ENCODE assay signal across 22 cellular contexts in genomic region chr1:214615871-214616270, GRCh38. TPM values are rescaled to one million over a fixed set of nuclear protein-coding genes. Genes with fewer than 3 reads are reported as not detected.
A peak's percentile ranks its signal among the peaks of the same experiment; 100 is the strongest.
DNase-seq lines count a peak whose midpoint lies in the region; ATAC-seq and TF ChIP-seq lines count a peak whose summit lies in the region.
"Had no signal": no experiment of that assay in that cellular context is flagged by ENCODE, and none has a peak within 500 bp of the region (broad histone marks: within the 10 kb centered on the region; RNA-seq: fewer than 3 reads in every experiment).

No MANE protein-coding gene starts in this region.

- H3K27ac Mint-ChIP-seq in CD4-positive, CD25-positive, alpha-beta regulatory T cell: peak overlapping the region in 2 of 3 donors; percentile 67 to 85
- no peak overlapping the region for H3K27ac Mint-ChIP-seq in activated CD8-positive, alpha-beta memory T cell treated with anti-CD3 and anti-CD28 coated beads, Interleukin-2, amount 10 ng/mL, durations not matched to agents 7 days and 5 days
- H3K27ac Mint-ChIP-seq: activated T-helper 1 cell treated with anti-CD3 and anti-CD28 coated beads, Interleukin-12 subunit alpha, Interleukin-12 subunit beta, Interleukin-2, Interleukin-4 antibody, amounts not matched to agents 30 ng/mL and 10 ng/mL and 1 ng/mL, durations not matched to agents 14 hours and 24 hours and 36 hours had no signal

- no peaks in the 10 kb centered on the region for H3K27me3 Mint-ChIP-seq in CD4-positive, CD25-positive, alpha-beta regulatory T cell
- no peaks in the 10 kb centered on the region for H3K27me3 Mint-ChIP-seq in activated CD8-positive, alpha-beta memory T cell treated with anti-CD3 and anti-CD28 coated beads, Interleukin-2, amount 10 ng/mL, durations not matched to agents 7 days and 5 days

- TF ChIP-seq EP300 in tibial nerve (IDR thresholded peaks at IDR 0.05): no peak

- WGBS in GM23248 (ENCODE audit: low coverage in 1 of 2, low lambda C conversion rate in 2 of 2, missing lambda C conversion rate in 2 of 2), 2 experiments: 72 to 74% methylated on average over 3 of the region's 3 CpGs
- WGBS in tibial nerve, 2 donors: 81 to 82% methylated on average over 3 of the region's 3 CpGs

- H3K27me3 ChIP-seq in CD4-positive, CD25-positive, alpha-beta regulatory T cell (ENCODE audit: control insufficient read depth, insufficient read depth, low read length): no peaks in the 10 kb centered on the region
- H3K27me3 ChIP-seq in GM23248 (replicated peaks; ENCODE audit: insufficient read depth): no peaks in the 10 kb centered on the region
- no peaks in the 10 kb centered on the region for H3K27me3 ChIP-seq in tibial nerve
- H3K27me3 ChIP-seq: BLaER1 treated with 17β-estradiol and CSF1 and Interleukin-3, amounts not matched to agents 10 nM and 100 nM; foreskin keratinocyte; ovary; sigmoid colon; tibial artery had no signal

- CTCF ChIA-PET in activated CD8-positive, alpha-beta memory T cell treated with anti-CD3 and anti-CD28 coated beads, Interleukin-2, amount 10 ng/mL, durations not matched to agents 7 days and 5 days (lab: Charles Lee): interaction anchor here (1.4 to 3.1 kb wide), 2 partner anchors 11 to 12 kb away, joined by 3 to 7 read pairs; no protein-coding TSS in a partner anchor

- TF ChIP-seq CTCF in astrocyte of the cerebellum (IDR thresholded peaks at IDR 0.05; ENCODE audit: low read depth, low read length, missing control alignments): no peak
- no peak for TF ChIP-seq CTCF in fibroblast of villous mesenchyme (IDR thresholded peaks at IDR 0.05; ENCODE audit: insufficient read depth, low read depth, low read length)
- no peak for TF ChIP-seq CTCF in tibial nerve (IDR thresholded peaks at IDR 0.05)

- H3K79me2 ChIP-seq in GM23248 (ENCODE audit: insufficient read depth): peaks cover 29% of the 10 kb centered on the region

- H3K36me3 Mint-ChIP-seq in CD4-positive, CD25-positive, alpha-beta regulatory T cell: peaks cover 3% of the 10 kb centered on the region
- peaks cover 73% of the 10 kb centered on the region for H3K36me3 Mint-ChIP-seq in activated CD8-positive, alpha-beta memory T cell treated with anti-CD3 and anti-CD28 coated beads, Interleukin-2, amount 10 ng/mL, durations not matched to agents 7 days and 5 days

- H3K9ac ChIP-seq in GM23248: no peak overlapping the region
- H3K9ac ChIP-seq: BLaER1 treated with 17β-estradiol and CSF1 and Interleukin-3, amounts not matched to agents 10 nM and 100 nM had no signal

- no peak overlapping the region for H2AFZ ChIP-seq in GM23248

- H3K4me1 ChIP-seq in CD4-positive, CD25-positive, alpha-beta regulatory T cell (ENCODE audit: control insufficient read depth, insufficient read depth, low read length, poor library complexity, severe bottlenecking): peaks cover 11% of the 10 kb centered on the region
- 0 out of 2 replicates have a peak, but pooled peaks cover 8% of the 10 kb centered on the region for H3K4me1 ChIP-seq in GM23248 (ENCODE audit: insufficient read depth)
- no peaks in the 10 kb centered on the region for H3K4me1 ChIP-seq in tibial nerve
- H3K4me1 ChIP-seq: foreskin keratinocyte, sigmoid colon had no signal

- no peak overlapping the region for H3K4me3 ChIP-seq in CD4-positive, CD25-positive, alpha-beta regulatory T cell (ENCODE audit: low read depth, low read length)
- H3K4me3 ChIP-seq in GM23248 (no peak overlapping the region), astrocyte of the cerebellum (ENCODE audit: low read depth, low read length) (no peak overlapping the region), fibroblast of villous mesenchyme (ENCODE audit: low read depth, low read length) (no peak overlapping the region), tibial nerve (no peak overlapping the region)
- H3K4me3 ChIP-seq: BLaER1 treated with 17β-estradiol and CSF1 and Interleukin-3, amounts not matched to agents 10 nM and 100 nM; lung; ovary; sigmoid colon; tibial artery had no signal

- peaks cover 2 to 53% (median 23%) of the 10 kb centered on the region in 4 donors for H3K4me1 Mint-ChIP-seq in CD4-positive, CD25-positive, alpha-beta regulatory T cell
- H3K4me1 Mint-ChIP-seq in activated CD8-positive, alpha-beta memory T cell treated with anti-CD3 and anti-CD28 coated beads, Interleukin-2, amount 10 ng/mL, durations not matched to agents 7 days and 5 days: peaks cover 13% of the 10 kb centered on the region

- in situ Hi-C loops in GM23248 (cut with MboI): no loop called here
- in situ Hi-C loops in astrocyte of the cerebellum (cut with HindIII; ENCODE audit: low sequenced_read_pairs): no loop called here

- no peaks in the 10 kb centered on the region for H3K9me3 ChIP-seq in CD4-positive, CD25-positive, alpha-beta regulatory T cell (ENCODE audit: control insufficient read depth in 2 of 2, low read length in 2 of 2)
- H3K9me3 ChIP-seq in GM23248 (ENCODE audit: low read depth) (no peaks in the 10 kb centered on the region), tibial nerve (no peaks in the 10 kb centered on the region)
- H3K9me3 ChIP-seq: ovary, sigmoid colon, tibial artery had no signal

- no peaks in the 10 kb centered on the region for H3K36me3 ChIP-seq in CD4-positive, CD25-positive, alpha-beta regulatory T cell (ENCODE audit: control insufficient read depth, insufficient read depth, low read length)
- H3K36me3 ChIP-seq in GM23248 (ENCODE audit: low read depth) (no peaks in the 10 kb centered on the region; the same call in 1 of the 2 replicates), tibial nerve (no peaks in the 10 kb centered on the region)
- H3K36me3 ChIP-seq: ovary, sigmoid colon, tibial artery had no signal

- DNase-seq in CD4-positive, CD25-positive, alpha-beta regulatory T cell: no peak
- DNase-seq in GM23248 (peak; percentile 38), astrocyte of the cerebellum (ENCODE audit: low read depth) (peak; percentile 27), fibroblast of villous mesenchyme (ENCODE audit: low read depth) (peak; percentile 63), tibial nerve (ENCODE audit: low spot score in 2 of 2) (no peak)
- no peak for DNase-seq in activated CD8-positive, alpha-beta memory T cell treated with anti-CD3 and anti-CD28 coated beads, Interleukin-2, amount 10 ng/mL, durations not matched to agents 7 days and 5 days
- DNase-seq: activated CD4-positive, CD25-positive, alpha-beta regulatory T cell; DMS 273 treated with DMSO at 0.1 percent for 48 hours; hippocampal formation; islet precursor cell; NCI-H1436; NCI-H774; ovary; sigmoid colon; stimulated activated naive CD4-positive, alpha-beta T cell; tibial artery had no signal

- TF ChIP-seq POLR2A in tibial nerve (IDR thresholded peaks at IDR 0.05): no peak

- ATAC-seq in CD4-positive, CD25-positive, alpha-beta regulatory T cell (ENCODE audit: low read depth in 2 of 2): no peak
- ATAC-seq in HG03175 (IDR thresholded peaks at IDR 0.05; ENCODE audit: unreplicated experiment): no peak
- no peak for ATAC-seq in activated CD8-positive, alpha-beta memory T cell treated with anti-CD3 and anti-CD28 coated beads, Interleukin-2, amount 10 ng/mL, durations not matched to agents 7 days and 5 days
- ATAC-seq: HCT116 had no signal

- H4K20me1 ChIP-seq in GM23248 (ENCODE audit: insufficient read depth): no peaks in the 10 kb centered on the region

- no peaks in the 10 kb centered on the region for H3K9me2 ChIP-seq in GM23248 (ENCODE audit: insufficient read depth)

- H3K9me3 Mint-ChIP-seq in CD4-positive, CD25-positive, alpha-beta regulatory T cell: peaks cover 0 to 3% (median 0%) of the 10 kb centered on the region in 7 donors
- H3K9me3 Mint-ChIP-seq in activated CD8-positive, alpha-beta memory T cell treated with anti-CD3 and anti-CD28 coated beads, Interleukin-2, amount 10 ng/mL, durations not matched to agents 7 days and 5 days (ENCODE audit: low read depth): no peaks in the 10 kb centered on the region

- H3F3A ChIP-seq in GM23248 (ENCODE audit: insufficient read depth): no peaks in the 10 kb centered on the region

- H3K27ac ChIP-seq in CD4-positive, CD25-positive, alpha-beta regulatory T cell (ENCODE audit: insufficient read depth, low read length, poor library complexity, severe bottlenecking): no peak overlapping the region
- H3K27ac ChIP-seq in GM23248: no peak overlapping the region
- no peak overlapping the region for H3K27ac ChIP-seq in tibial nerve
- H3K27ac ChIP-seq: BLaER1 treated with 17β-estradiol and CSF1 and Interleukin-3, amounts not matched to agents 10 nM and 100 nM; foreskin keratinocyte; ovary; sigmoid colon; tibial artery had no signal

- no peak overlapping the region for H3K4me2 ChIP-seq in GM23248 (ENCODE audit: unreplicated experiment)
- H3K4me2 ChIP-seq: BLaER1 treated with 17β-estradiol and CSF1 and Interleukin-3, amounts not matched to agents 10 nM and 100 nM had no signal

- H3K4me3 Mint-ChIP-seq in CD4-positive, CD25-positive, alpha-beta regulatory T cell: peak overlapping the region in 1 of 4 donors; percentile 8
- H3K4me3 Mint-ChIP-seq in activated CD8-positive, alpha-beta memory T cell treated with anti-CD3 and anti-CD28 coated beads, Interleukin-2, amount 10 ng/mL, durations not matched to agents 7 days and 5 days: no peak overlapping the region
- H3K4me3 Mint-ChIP-seq: activated T-helper 1 cell treated with anti-CD3 and anti-CD28 coated beads, Interleukin-12 subunit alpha, Interleukin-12 subunit beta, Interleukin-2, Interleukin-4 antibody, amounts not matched to agents 30 ng/mL and 10 ng/mL and 1 ng/mL, durations not matched to agents 14 hours and 24 hours and 36 hours had no signal

RNA-seq across cellular contexts. Expression of gene CENPF, which starts 12.9 kb away (rescaled TPM):
- 7.9 TPM for total RNA-seq in CD4-positive, CD25-positive, alpha-beta regulatory T cell
- polyA plus RNA-seq in CD4-positive, CD25-positive, alpha-beta regulatory T cell: 1 to 10 TPM in 2 of 4 donors, under 1 TPM in 2; 0.75 to 1.4 (median 1.0) TPM
- 15.2 and 25.9 TPM in 2 replicates for total RNA-seq in GM23248 (2014; rRNA removed; shearing (Covaris generic))
- 24.2 and 29.1 TPM in 2 replicates for polyA plus RNA-seq in GM23248 (2016; fragmentation: Nextera tagmentation; extraction: Ambion mirVana)
- total RNA-seq in fibroblast of villous mesenchyme: 19.3 and 30.7 TPM in 2 replicates
- total RNA-seq in tibial nerve: 1 to 10 TPM in 2 of 4 donors, under 1 TPM in 2; 0.84 to 4.4 (median 1.1) TPM
- 100 to 1,000 TPM; 150 to 158 TPM for total RNA-seq in activated CD8-positive, alpha-beta memory T cell treated with anti-CD3 and anti-CD28 coated beads, Interleukin-2, amount 10 ng/mL, durations not matched to agents 7 days and 5 days

Comparison
In these comparisons a context has a peak if more than half of its experiments do, and no peak if none do; other contexts are left out.
1. DNase-seq: peak in GM23248 (single experiment), astrocyte of the cerebellum (single experiment) and fibroblast of villous mesenchyme (single experiment); none in CD4-positive, CD25-positive, alpha-beta regulatory T cell (0 of 3), tibial nerve (0 of 2) and activated CD8-positive, alpha-beta memory T cell treated with anti-CD3 and anti-CD28 coated beads, Interleukin-2, amount 10 ng/mL, durations not matched to agents 7 days and 5 days (single experiment).